In the genomic region with DNA sequence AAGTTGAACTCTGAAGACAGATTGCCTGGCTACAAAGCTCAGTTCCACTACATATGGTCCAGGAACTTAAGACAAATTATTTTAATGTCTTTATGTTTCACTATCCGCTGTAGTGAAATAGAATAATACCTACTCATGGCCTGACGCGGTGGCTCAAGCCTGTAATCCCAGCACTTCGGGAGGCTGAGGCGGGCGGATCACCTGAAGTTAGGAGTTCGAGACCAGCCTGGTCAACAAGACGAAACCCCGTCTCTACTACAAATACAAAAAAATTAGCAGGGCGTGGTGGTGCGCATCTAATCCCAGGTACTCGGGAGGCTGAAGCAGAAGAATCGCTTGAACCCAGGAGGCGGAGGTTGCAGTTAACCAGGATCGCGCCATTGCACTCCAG, we compare ENCODE assay signal across 7 cellular contexts. TPM values are rescaled to one million over a fixed set of nuclear protein-coding genes. Genes with fewer than 3 reads are reported as not detected.
DNase-seq lines count a peak whose midpoint lies in the region; ATAC-seq, FAIRE-seq and TF ChIP-seq lines count a peak whose summit lies in the region.
"Not testable (repeated sequence)": the region's sequence is repeated elsewhere in the genome, so short reads cannot be mapped to it uniquely, and the experiment has no call there.
"Had no signal": no experiment of that assay in that cellular context is flagged by ENCODE, and none has a peak within 500 bp of the region (broad histone marks: within the 10 kb centered on the region; RNA-seq: fewer than 3 reads in every experiment).

No MANE protein-coding gene starts in this region.

- peak overlapping the region; percentile 81 for H2AFZ ChIP-seq in hepatocyte
- peak overlapping the region; percentile 89 for H2AFZ ChIP-seq in neuronal stem cell (ENCODE audit: low read length)

- H2BK12ac ChIP-seq in neuronal stem cell (ENCODE audit: low read length), result not testable (repeated sequence)

- H3K4me2 ChIP-seq in hepatocyte (peak overlapping the region; percentile 86), neuronal stem cell (ENCODE audit: insufficient read depth, low read length, poor library complexity, severe bottlenecking) (peak overlapping the region; percentile 88)

- peak overlapping the region; percentile 96 for H3K9ac ChIP-seq in neuronal stem cell (ENCODE audit: low read depth, low read length, poor library complexity)

- peak overlapping the region; percentile 15 for H2AK5ac ChIP-seq in neuronal stem cell (ENCODE audit: low read depth, low read length)

- H3K79me2 ChIP-seq in hepatocyte, result peaks cover 29% of the 10 kb centered on the region

- not testable (repeated sequence) for H4K20me1 ChIP-seq in hepatocyte (ENCODE audit: insufficient read depth, poor library complexity, severe bottlenecking)

- WGBS in hepatocyte (ENCODE audit: low lambda C conversion rate, missing lambda C conversion rate), result 96% methylated on average over 16 of the region's 16 CpGs
- no CpG with 5 or more reads among the region's 16 CpGs for WGBS in neuronal stem cell (ENCODE audit: extremely low coverage in 2 of 2, insufficient read length in 2 of 2, insufficient replicate concordance in 1 of 2), 2 donors

- not testable (repeated sequence) for H3K79me1 ChIP-seq in neuronal stem cell (ENCODE audit: low read depth, low read length)

- not testable (repeated sequence) for H4K91ac ChIP-seq in neuronal stem cell (ENCODE audit: low read depth, low read length, poor library complexity)

- not testable (repeated sequence) for TF ChIP-seq CTCF in WERI-Rb-1 (IDR thresholded peaks at IDR 0.05; ENCODE audit: low read depth, low read length); bronchial epithelial cell (IDR thresholded peaks at IDR 0.05; ENCODE audit: insufficient read depth, low read length, severe bottlenecking); hepatocyte (IDR thresholded peaks at IDR 0.05; ENCODE audit: poor library complexity); upper lobe of right lung (IDR thresholded peaks at IDR 0.05)

- in situ Hi-C loops in HAP-1 (cut with MboI; ENCODE audit: low sequenced_read_pairs), result not testable (repeated sequence)

- peak overlapping the region; percentile 24 for H4K8ac ChIP-seq in neuronal stem cell (ENCODE audit: low read depth, low read length)

- not testable (repeated sequence) for H3K4me1 ChIP-seq in HAP-1; neuronal stem cell (ENCODE audit: control insufficient read depth in 2 of 2, insufficient read depth in 1 of 2, low read depth in 1 of 2, low read length in 2 of 2)
- H3K4me1 ChIP-seq in hepatocyte (ENCODE audit: insufficient read depth), result peaks cover 18% of the 10 kb centered on the region
- H3K4me1 ChIP-seq in upper lobe of right lung, result peaks cover 20% of the 10 kb centered on the region

- peak overlapping the region; percentile 89 for H2BK5ac ChIP-seq in neuronal stem cell (ENCODE audit: low read length)

- peak overlapping the region; percentile 85 for H3K4me3 ChIP-seq in HAP-1
- H3K4me3 ChIP-seq in WERI-Rb-1 (ENCODE audit: low read depth, low read length), result peak overlapping the region; percentile 96
- peak overlapping the region; percentile 94 for H3K4me3 ChIP-seq in bronchial epithelial cell (ENCODE audit: low read depth, low read length)
- H3K4me3 ChIP-seq in hepatocyte, result peak overlapping the region; percentile 78
- peak overlapping the region; percentile 92 to 97 for H3K4me3 ChIP-seq in neuronal stem cell (ENCODE audit: low read length in 2 of 2)
- H3K4me3 ChIP-seq in upper lobe of right lung, result peak overlapping the region; percentile 69

- not testable (repeated sequence) for H3K9me3 ChIP-seq in HAP-1; WERI-Rb-1 (ENCODE audit: severe bottlenecking); hepatocyte (ENCODE audit: low read depth); neuronal stem cell (replicated peaks in 1 of 2; ENCODE audit: control insufficient read depth in 2 of 2, insufficient read depth in 1 of 2, low read depth in 1 of 2, low read length in 2 of 2); upper lobe of right lung

- H2BK15ac ChIP-seq in neuronal stem cell (ENCODE audit: low read length), result not testable (repeated sequence)

- H3K27me3 ChIP-seq in HAP-1 (ENCODE audit: low read depth); WERI-Rb-1 (ENCODE audit: insufficient read depth, low read depth, severe bottlenecking); bronchial epithelial cell (ENCODE audit: control insufficient read depth, insufficient read depth, low read length); hepatocyte; neuronal stem cell (ENCODE audit: control insufficient read depth in 3 of 3, insufficient read depth in 3 of 3, low read depth in 1 of 3, low read length in 3 of 3); upper lobe of right lung: not testable (repeated sequence)

- H3K9me2 ChIP-seq in hepatocyte (replicated peaks; ENCODE audit: insufficient read depth), result not testable (repeated sequence)

- intact Hi-C loops in upper lobe of right lung (cut with DNase I), result not testable (repeated sequence)

- not testable (repeated sequence) for H3K14ac ChIP-seq in neuronal stem cell (ENCODE audit: low read length)

- H3K27ac ChIP-seq in WERI-Rb-1 (peak overlapping the region; percentile 92), hepatocyte (peak overlapping the region; percentile 98), neuronal stem cell (replicated peaks; ENCODE audit: low read length) (peak overlapping the region; percentile 88), upper lobe of right lung (peak overlapping the region; percentile 90)

- H3K36me3 ChIP-seq in HAP-1 (replicated peaks) (peaks cover 11% of the 10 kb centered on the region), WERI-Rb-1 (peaks cover 29% of the 10 kb centered on the region), neuronal stem cell (replicated peaks in 1 of 2; ENCODE audit: control insufficient read depth in 2 of 2, insufficient read depth in 2 of 2, low read length in 2 of 2) (peaks cover 5 to 27% of the 10 kb centered on the region in 2 donors), upper lobe of right lung (peaks cover 18% of the 10 kb centered on the region)
- H3K36me3 ChIP-seq in bronchial epithelial cell (ENCODE audit: control insufficient read depth, insufficient read depth, low read length); hepatocyte (replicated peaks; ENCODE audit: insufficient read depth, low read depth): not testable (repeated sequence)

- H3K18ac ChIP-seq in neuronal stem cell (ENCODE audit: low read length), result not testable (repeated sequence)

- FAIRE-seq in bronchial epithelial cell (lab: Jason Lieb, UNC), result not testable (repeated sequence)

- peak overlapping the region; percentile 8 for H3K4ac ChIP-seq in neuronal stem cell (ENCODE audit: low read length)

- not testable (repeated sequence) for H2BK120ac ChIP-seq in neuronal stem cell (ENCODE audit: low read depth, low read length)

- not testable (repeated sequence) for DNase-seq in HAP-1 (ENCODE audit: low spot score in 2 of 2); WERI-Rb-1; bronchial epithelial cell (ENCODE audit: low read depth); hepatocyte (ENCODE audit: low spot score); neuronal stem cell (ENCODE audit: low spot score); upper lobe of right lung

- H3K23ac ChIP-seq in neuronal stem cell (ENCODE audit: low read depth, low read length, poor library complexity), result not testable (repeated sequence)

- not testable (repeated sequence) for ATAC-seq in upper lobe of right lung

RNA-seq across cellular contexts. Expression of gene SNF8, which starts 0.6 kb away (rescaled TPM):
- total RNA-seq in bronchial epithelial cell (77.7 and 98.3 TPM in 2 replicates), hepatocyte (91.5 and 101 TPM in 2 replicates), upper lobe of right lung (78.0 TPM)
- 195 and 227 TPM in 2 replicates for polyA plus RNA-seq in hepatocyte
- polyA plus RNA-seq in neuronal stem cell (2013, experiment 1 of 2), result 74.0 TPM
- 71.0 TPM for polyA plus RNA-seq in neuronal stem cell (2013, experiment 2 of 2)

RNA-seq across cellular contexts. Expression of gene GIP, which starts 23.1 kb away (rescaled TPM):
- total RNA-seq in bronchial epithelial cell (not detected in 2 replicates), hepatocyte (not detected in 2 replicates), upper lobe of right lung (not detected)
- polyA plus RNA-seq in hepatocyte, result 2.3 TPM in 2 replicates
- polyA plus RNA-seq in neuronal stem cell (2013, experiment 1 of 2), result 0.08 TPM
- polyA plus RNA-seq in neuronal stem cell (2013, experiment 2 of 2), result 0.11 TPM
- total RNA-seq: occipital lobe had no signal

RNA-seq across cellular contexts. Expression of gene UBE2Z, which starts 37.0 kb away (rescaled TPM):
- total RNA-seq in bronchial epithelial cell, result 37.9 and 71.8 TPM in 2 replicates
- total RNA-seq in hepatocyte, result 62.3 and 63.3 TPM in 2 replicates
- 66.7 and 73.7 TPM in 2 replicates for polyA plus RNA-seq in hepatocyte
- 40.4 TPM for polyA plus RNA-seq in neuronal stem cell (2013, experiment 1 of 2)
- 40.8 TPM for polyA plus RNA-seq in neuronal stem cell (2013, experiment 2 of 2)
- total RNA-seq in upper lobe of right lung, result 61.3 TPM

RNA-seq across cellular contexts. Expression of gene IGF2BP1, which starts 51.9 kb away (rescaled TPM):
- not detected in 2 replicates for total RNA-seq in bronchial epithelial cell
- 42.9 and 50.0 TPM in 2 replicates for total RNA-seq in hepatocyte
- 37.0 and 40.7 TPM in 2 replicates for polyA plus RNA-seq in hepatocyte
- polyA plus RNA-seq in neuronal stem cell (2013, experiment 1 of 2), result 77.2 TPM
- 84.4 TPM for polyA plus RNA-seq in neuronal stem cell (2013, experiment 2 of 2)
- total RNA-seq in upper lobe of right lung, result not detected

RNA-seq across cellular contexts. Expression of gene ATP5MC1, which starts 52.7 kb away (rescaled TPM):
- total RNA-seq in bronchial epithelial cell (21.4 and 23.4 TPM in 2 replicates), hepatocyte (91.6 and 107 TPM in 2 replicates), upper lobe of right lung (39.8 TPM)
- 197 and 223 TPM in 2 replicates for polyA plus RNA-seq in hepatocyte
- 115 TPM for polyA plus RNA-seq in neuronal stem cell (2013, experiment 1 of 2)
- 101 TPM for polyA plus RNA-seq in neuronal stem cell (2013, experiment 2 of 2)
